ENCODE assay signal across 1 cellular context in the genomic region with DNA sequence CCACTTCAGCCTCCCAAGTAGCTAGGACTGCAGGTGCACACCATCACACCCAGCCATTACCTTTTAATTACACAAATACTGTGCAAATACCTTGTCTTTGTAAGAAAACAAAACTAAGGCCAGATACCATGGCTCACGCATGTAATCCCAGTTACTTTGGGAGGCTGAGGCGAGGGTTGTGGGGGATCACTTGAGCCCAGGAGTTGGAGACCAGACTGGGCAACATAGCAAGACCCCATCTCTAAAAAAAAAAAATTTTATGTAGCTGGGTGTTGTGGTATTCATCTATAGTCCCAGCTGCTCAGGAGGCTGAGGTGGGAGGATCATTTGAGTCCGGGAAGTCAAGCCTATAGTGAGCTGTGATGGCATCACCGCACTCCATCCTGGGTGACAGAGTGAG.
TF ChIP-seq lines count a peak whose summit lies in the region.

No MANE protein-coding gene starts in this region.

TF ChIP-seq in HCT116, 20 proteins besides CTCF, POLR2A, EP300 and RAD21:
- TF ChIP-seq, protein P1, sequence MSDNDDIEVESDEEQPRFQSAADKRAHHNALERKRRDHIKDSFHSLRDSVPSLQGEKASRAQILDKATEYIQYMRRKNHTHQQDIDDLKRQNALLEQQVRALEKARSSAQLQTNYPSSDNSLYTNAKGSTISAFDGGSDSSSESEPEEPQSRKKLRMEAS (IDR thresholded peaks at IDR 0.05), result no peak
- no peak for TF ChIP-seq SIN3A (IDR thresholded peaks at IDR 0.05; ENCODE audit: low read depth)
- TF ChIP-seq YY1 (IDR thresholded peaks at IDR 0.05; ENCODE audit: extremely low read depth, insufficient replicate concordance, low read depth, low read length), result no peak
- no peak for TF ChIP-seq SP1 (IDR thresholded peaks at IDR 0.05; ENCODE audit: low read depth)
- TF ChIP-seq CBX3 (IDR thresholded peaks at IDR 0.05; ENCODE audit: low read depth), result no peak
- TF ChIP-seq, protein P2, sequence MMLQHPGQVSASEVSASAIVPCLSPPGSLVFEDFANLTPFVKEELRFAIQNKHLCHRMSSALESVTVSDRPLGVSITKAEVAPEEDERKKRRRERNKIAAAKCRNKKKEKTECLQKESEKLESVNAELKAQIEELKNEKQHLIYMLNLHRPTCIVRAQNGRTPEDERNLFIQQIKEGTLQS (IDR thresholded peaks at IDR 0.05), result no peak
- TF ChIP-seq, protein P3, sequence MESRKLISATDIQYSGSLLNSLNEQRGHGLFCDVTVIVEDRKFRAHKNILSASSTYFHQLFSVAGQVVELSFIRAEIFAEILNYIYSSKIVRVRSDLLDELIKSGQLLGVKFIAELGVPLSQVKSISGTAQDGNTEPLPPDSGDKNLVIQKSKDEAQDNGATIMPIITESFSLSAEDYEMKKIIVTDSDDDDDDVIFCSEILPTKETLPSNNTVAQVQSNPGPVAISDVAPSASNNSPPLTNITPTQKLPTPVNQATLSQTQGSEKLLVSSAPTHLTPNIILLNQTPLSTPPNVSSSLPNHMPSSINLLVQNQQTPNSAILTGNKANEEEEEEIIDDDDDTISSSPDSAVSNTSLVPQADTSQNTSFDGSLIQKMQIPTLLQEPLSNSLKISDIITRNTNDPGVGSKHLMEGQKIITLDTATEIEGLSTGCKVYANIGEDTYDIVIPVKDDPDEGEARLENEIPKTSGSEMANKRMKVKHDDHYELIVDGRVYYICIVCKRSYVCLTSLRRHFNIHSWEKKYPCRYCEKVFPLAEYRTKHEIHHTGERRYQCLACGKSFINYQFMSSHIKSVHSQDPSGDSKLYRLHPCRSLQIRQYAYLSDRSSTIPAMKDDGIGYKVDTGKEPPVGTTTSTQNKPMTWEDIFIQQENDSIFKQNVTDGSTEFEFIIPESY (IDR thresholded peaks at IDR 0.05; ENCODE audit: extremely low read depth, insufficient replicate concordance, low read length), result no peak
- TF ChIP-seq FOSL1 (IDR thresholded peaks at IDR 0.05; ENCODE audit: low read depth), result no peak
TF ChIP-seq in HCT116: peak in this region for 0.
